ENCODE assay signal across 21 cellular contexts in the genomic region with DNA sequence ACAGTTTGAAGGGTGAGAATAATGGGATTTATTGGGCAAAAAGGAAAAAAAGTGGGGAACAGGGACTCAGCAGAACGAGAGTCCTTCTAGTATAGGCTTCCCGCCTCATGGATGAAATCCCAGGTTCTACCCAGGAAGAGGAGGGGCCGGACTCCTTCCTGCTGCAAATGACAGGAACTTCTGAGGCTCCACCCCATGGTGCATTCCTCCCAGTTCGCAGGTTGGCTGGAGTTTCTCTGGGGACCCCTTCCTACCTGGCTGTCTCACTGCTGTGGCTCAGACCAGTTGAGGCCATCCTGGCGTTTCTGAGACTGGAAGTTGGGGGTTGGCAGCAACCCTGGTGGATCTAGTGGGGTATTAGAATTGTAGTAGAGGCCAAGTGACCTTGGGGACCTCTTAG. TPM values are rescaled to one million over a fixed set of nuclear protein-coding genes. Genes with fewer than 3 reads are reported as not detected.
"Had no signal": no experiment of that assay in that cellular context is flagged by ENCODE, and none has a peak within 500 bp of the region (broad histone marks: within the 10 kb centered on the region; RNA-seq: fewer than 3 reads in every experiment).

No MANE protein-coding gene starts in this region.

- H3K9me3 ChIP-seq: left ventricle myocardium inferior, ovary, right atrium auricular region, right lobe of liver, stomach, testis, thyroid gland, transverse colon, upper lobe of left lung, vagina had no signal

- H3K36me3 ChIP-seq: left ventricle myocardium inferior, neural progenitor cell, ovary, right atrium auricular region, right lobe of liver, stomach, thyroid gland, transverse colon, upper lobe of left lung, vagina had no signal

- H3K9me3 Mint-ChIP-seq: naive thymus-derived CD8-positive, alpha-beta T cell; nephron; neural progenitor cell; stimulated activated naive B cell treated with anti-CD40 and anti-IgM and Interleukin-4, amounts not matched to agents 10 μg/mL and 1 μg/mL and 100 μg/mL, for 72 hours had no signal

- H3K4me1 Mint-ChIP-seq: stimulated activated naive B cell treated with anti-CD40 and anti-IgM and Interleukin-4, amounts not matched to agents 10 μg/mL and 1 μg/mL and 100 μg/mL, for 72 hours had no signal

- H3K27ac Mint-ChIP-seq: neural progenitor cell; progenitor cell of endocrine pancreas; stimulated activated naive B cell treated with anti-CD40 and anti-IgM and Interleukin-4, amounts not matched to agents 10 μg/mL and 1 μg/mL and 100 μg/mL, for 72 hours had no signal

- H3K36me3 Mint-ChIP-seq: naive thymus-derived CD8-positive, alpha-beta T cell; neural progenitor cell; stimulated activated naive B cell treated with anti-CD40 and anti-IgM and Interleukin-4, amounts not matched to agents 10 μg/mL and 1 μg/mL and 100 μg/mL, for 72 hours had no signal

- H3K27me3 ChIP-seq: neural progenitor cell, ovary, right atrium auricular region, right lobe of liver, stomach, testis, thyroid gland, transverse colon, upper lobe of left lung, vagina had no signal

- H3K4me3 ChIP-seq: left ventricle myocardium inferior, lung, neural progenitor cell, ovary, right atrium auricular region, right lobe of liver, smooth muscle cell, stomach, testis, thyroid gland, transverse colon, upper lobe of left lung, vagina had no signal

- H3K4me3 Mint-ChIP-seq: naive thymus-derived CD8-positive, alpha-beta T cell; nephron; neural progenitor cell; stimulated activated naive B cell treated with anti-CD40 and anti-IgM and Interleukin-4, amounts not matched to agents 10 μg/mL and 1 μg/mL and 100 μg/mL, for 72 hours had no signal

- ATAC-seq: naive thymus-derived CD8-positive, alpha-beta T cell; right lobe of liver; stimulated activated naive B cell treated with anti-CD40 and anti-IgM and Interleukin-4, amounts not matched to agents 10 μg/mL and 1 μg/mL and 100 μg/mL, for 72 hours; stimulated activated naive CD8-positive, alpha-beta T cell treated with anti-CD3 and anti-CD28 coated beads, Interleukin-15, Interleukin-2, amounts not matched to agents 100 U/mL and 50 U/mL, for 24 hours had no signal

- DNase-seq: islet precursor cell; left ventricle myocardium inferior; naive thymus-derived CD8-positive, alpha-beta T cell; ovary; right lobe of liver; stimulated activated CD4-positive, alpha-beta T cell treated with anti-CD3 and anti-CD28 coated beads, Interleukin-1b, Interleukin-23, amount 100 ng/mL, for 48 hours; stimulated activated CD4-positive, alpha-beta T cell treated with anti-CD3 and anti-CD28 coated beads, Interleukin-2, amount 100 ng/mL, for 48 hours; stimulated activated naive B cell treated with anti-CD40 and anti-IgM and Interleukin-4, amounts not matched to agents 10 μg/mL and 1 μg/mL and 100 μg/mL, for 72 hours; stimulated activated naive CD8-positive, alpha-beta T cell treated with anti-CD3 and anti-CD28 coated beads, Interleukin-15, Interleukin-2, amounts not matched to agents 100 U/mL and 50 U/mL, for 24 hours; stomach; testis; thyroid gland; transverse colon; upper lobe of left lung had no signal

- H3K27ac ChIP-seq: left ventricle myocardium inferior, neural progenitor cell, ovary, right atrium auricular region, right lobe of liver, stomach, testis, thyroid gland, transverse colon, upper lobe of left lung, vagina had no signal

- H2AFZ ChIP-seq: neural progenitor cell had no signal

- H3K4me1 ChIP-seq: left ventricle myocardium inferior, right atrium auricular region, right lobe of liver, testis, thyroid gland, transverse colon, upper lobe of left lung, vagina had no signal

- H3K4me2 ChIP-seq: neural progenitor cell, smooth muscle cell had no signal

RNA-seq across cellular contexts. Expression of gene CNIH3, which starts 27.5 kb away (rescaled TPM):
- total RNA-seq: vagina had no signal
